In the genomic region with DNA sequence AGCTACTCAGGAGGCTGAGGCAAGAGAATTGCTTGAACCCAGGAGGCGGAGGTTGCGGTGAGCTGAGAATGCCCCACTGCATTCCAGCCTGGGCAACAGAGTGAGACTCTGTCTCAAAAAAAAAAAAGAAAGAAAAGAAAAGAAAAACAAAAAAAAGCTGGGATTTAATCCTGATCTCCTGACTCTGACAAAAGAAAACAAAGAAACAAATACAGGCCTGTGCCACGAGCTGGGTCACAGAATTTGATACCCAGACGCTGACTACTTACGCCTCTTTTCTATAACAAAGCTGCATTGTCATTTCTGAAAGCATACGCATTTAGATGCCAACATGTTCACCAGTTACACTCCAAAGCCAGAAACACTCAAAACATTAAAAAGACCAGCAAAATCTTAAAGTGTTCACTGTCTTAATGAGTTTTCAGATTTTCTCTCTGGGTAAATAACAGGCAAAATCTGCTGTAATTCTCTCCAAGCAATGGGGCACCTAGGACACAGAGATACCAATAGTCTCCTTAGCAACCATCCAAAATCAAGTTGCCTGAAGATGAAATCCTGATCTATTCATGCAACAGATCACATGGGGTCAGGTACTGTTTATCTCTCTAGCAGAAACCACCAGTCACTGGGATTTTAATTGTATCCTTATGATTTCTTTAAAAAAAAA, we compare ENCODE assay signal across 17 cellular contexts. TPM values are rescaled to one million over a fixed set of nuclear protein-coding genes. Genes with fewer than 3 reads are reported as not detected.
DNase-seq lines count a peak whose midpoint lies in the region; ATAC-seq and TF ChIP-seq lines count a peak whose summit lies in the region.
"Had no signal": no experiment of that assay in that cellular context is flagged by ENCODE, and none has a peak within 500 bp of the region (broad histone marks: within the 10 kb centered on the region; RNA-seq: fewer than 3 reads in every experiment).

No MANE protein-coding gene starts in this region.

- H3K4me1 ChIP-seq in mesendoderm (ENCODE audit: control insufficient read depth, low read depth, low read length), result no peaks in the 10 kb centered on the region

- no peaks in the 10 kb centered on the region for H3K36me3 ChIP-seq in mesendoderm (ENCODE audit: control insufficient read depth, insufficient read depth, low read length)
- H3K36me3 ChIP-seq: brain microvascular endothelial cell, thoracic aorta had no signal

- no peak overlapping the region for H3K4me2 ChIP-seq in mesendoderm (ENCODE audit: low read length)

- no peak overlapping the region for H3K9ac ChIP-seq in mesendoderm (ENCODE audit: low read length)

- H4K5ac ChIP-seq in mesendoderm (ENCODE audit: low read length), result no peak overlapping the region

- TF ChIP-seq CTCF in retinal pigment epithelial cell (conservative IDR thresholded peaks at IDR 0.05; ENCODE audit: low read depth, low read length), result no peak

- no peak overlapping the region for H2BK15ac ChIP-seq in mesendoderm (replicated peaks; ENCODE audit: low read depth)

- no peak overlapping the region for H3K4ac ChIP-seq in mesendoderm (ENCODE audit: low read depth, low read length)

- H3K56ac ChIP-seq in mesendoderm (ENCODE audit: low read length), result no peak overlapping the region

- H3K27me3 ChIP-seq in mesendoderm (ENCODE audit: insufficient read depth, low read length, poor library complexity), result no peaks in the 10 kb centered on the region
- H3K27me3 ChIP-seq: brain microvascular endothelial cell had no signal

- no CpG with 5 or more reads among the region's 6 CpGs for WGBS in mesendoderm (ENCODE audit: extremely low coverage, insufficient coverage, low lambda C conversion rate)

- H3K18ac ChIP-seq in mesendoderm (ENCODE audit: low read length), result no peak overlapping the region

- H2BK5ac ChIP-seq in mesendoderm (ENCODE audit: low read length), result no peak overlapping the region

- H3K4me3 ChIP-seq in retinal pigment epithelial cell (ENCODE audit: low read length) (no peak overlapping the region), mesendoderm (ENCODE audit: low read length) (no peak overlapping the region)
- H3K4me3 ChIP-seq: thoracic aorta had no signal

- H3K23ac ChIP-seq in mesendoderm (ENCODE audit: low read length), result no peak overlapping the region

- no peak overlapping the region for H4K8ac ChIP-seq in mesendoderm (ENCODE audit: low read depth, low read length)

- ATAC-seq in GM18868 (IDR thresholded peaks at IDR 0.05; ENCODE audit: unreplicated experiment), result no peak
- ATAC-seq: activated CD4-positive, CD25-positive, alpha-beta regulatory T cell treated with anti-CD3 and anti-CD28 coated beads, Interleukin-2, amount 50 U/mL, for 24 hours had no signal

- H3K27ac ChIP-seq in angular gyrus (ENCODE audit: low read depth, low read length), result peak overlapping the region; percentile 88
- H3K27ac ChIP-seq in mesendoderm (ENCODE audit: low read depth, low read length), result no peak overlapping the region
- H3K27ac ChIP-seq: brain microvascular endothelial cell, C4-2B, thoracic aorta had no signal

- H3K79me1 ChIP-seq in mesendoderm (ENCODE audit: low read length), result no peaks in the 10 kb centered on the region

- H2BK120ac ChIP-seq in mesendoderm (ENCODE audit: low read depth, low read length), result no peak overlapping the region

- DNase-seq in M059J (ENCODE audit: low read depth) (peak; percentile 30), inferior parietal cortex (ENCODE audit: extremely low spot score) (peak; percentile 79), retinal pigment epithelial cell (ENCODE audit: low read depth) (peak; percentile 63), mesendoderm (no peak), AML-193 (lab: John Stamatoyannopoulos, UW) (no peak)
- DNase-seq: activated naive CD4-positive, alpha-beta T cell treated with Interleukin-2 at 50 U/mL for 16 hours; brain microvascular endothelial cell; naive B cell; NCI-H187 treated with DMSO at 0.1 percent for 48 hours; NK-92 treated with Interleukin-12 subunit alpha and Interleukin-12 subunit beta, amount 100 ng/mL, for 24 hours; stimulated activated CD4-positive, alpha-beta T cell treated with anti-CD3 and anti-CD28 coated beads, Interleukin-2, amount 100 ng/mL, for 24 hours; T-helper 2 cell had no signal

- no peak overlapping the region for H2AK5ac ChIP-seq in mesendoderm (ENCODE audit: low read length)

- H3K79me2 ChIP-seq in mesendoderm (ENCODE audit: control insufficient read depth, insufficient read depth, low read length), result no peaks in the 10 kb centered on the region

RNA-seq across cellular contexts. Expression of a gene that starts 18.0 kb away (rescaled TPM):
- total RNA-seq in M059J (2014; rRNA removed; shearing (Covaris generic)), result 31.4 and 49.6 TPM in 2 replicates
- 49.0 TPM for polyA plus RNA-seq in mesendoderm (2013, experiment 1 of 2)
- 48.8 TPM for polyA plus RNA-seq in mesendoderm (2013, experiment 2 of 2)

Comparison
In these comparisons a context has a peak if more than half of its experiments do, and no peak if none do; other contexts are left out.
1. DNase-seq: peak in M059J (single experiment), inferior parietal cortex (single experiment) and retinal pigment epithelial cell (single experiment); none in mesendoderm (single experiment) and AML-193 (0 of 2).